In the genomic region with DNA sequence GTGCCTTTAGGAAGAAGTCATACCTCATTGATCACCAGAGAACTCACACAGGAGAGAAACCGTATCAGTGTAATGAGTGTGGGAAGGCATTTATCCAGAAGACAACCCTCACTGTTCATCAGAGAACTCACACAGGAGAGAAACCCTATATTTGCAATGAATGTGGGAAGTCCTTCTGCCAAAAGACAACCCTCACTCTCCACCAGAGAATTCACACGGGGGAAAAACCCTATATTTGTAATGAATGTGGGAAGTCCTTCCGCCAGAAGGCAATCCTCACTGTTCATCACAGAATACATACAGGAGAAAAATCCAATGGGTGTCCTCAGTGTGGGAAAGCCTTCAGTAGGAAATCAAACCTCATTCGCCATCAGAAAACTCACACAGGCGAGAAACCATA, we compare ENCODE assay signal across 31 cellular contexts.
"Had no signal": no experiment of that assay in that cellular context is flagged by ENCODE, and none has a peak within 500 bp of the region (broad histone marks: within the 10 kb centered on the region; RNA-seq: fewer than 3 reads in every experiment).

No MANE protein-coding gene starts in this region.

- H3K4me3 ChIP-seq: adrenal gland, breast epithelium, SK-N-MC had no signal

- H3K4me3 Mint-ChIP-seq: activated B cell treated with CpG ODN at 0.5 μM for 24 hours; activated CD4-positive, alpha-beta memory T cell treated with anti-CD3 and anti-CD28 coated beads, Interleukin-2, amount 10 ng/mL, durations not matched to agents 7 days and 5 days; activated naive CD4-positive, alpha-beta T cell treated with anti-CD3 and anti-CD28 coated beads, Interleukin-2, amount 10 ng/mL, durations not matched to agents 7 days and 5 days; activated naive CD8-positive, alpha-beta T cell treated with anti-CD3 and anti-CD28 coated beads for 36 hours; activated T-cell treated with anti-CD3 and anti-CD28 coated beads, Interleukin-2, amount 50 U/mL, for 72 hours; T-cell had no signal

- FAIRE-seq: TTC549 had no signal

- ATAC-seq: activated T-cell treated with anti-CD3 and anti-CD28 coated beads, Interleukin-2, amount 50 U/mL, for 72 hours; Panc1; Right ventricle myocardium inferior; T-cell had no signal

- H3K36me3 ChIP-seq: adrenal gland, breast epithelium had no signal

- DNase-seq: activated B cell treated with CpG ODN at 0.5 μM for 24 hours; activated CD4-positive, alpha-beta memory T cell treated with anti-CD3 and anti-CD28 coated beads, Interleukin-2, amount 10 ng/mL, durations not matched to agents 7 days and 5 days; activated CD4-positive, alpha-beta T cell treated with anti-CD3 and anti-CD28 coated beads, Interleukin-2, amount 50 U/mL, for 1 hour; activated gamma-delta T cell treated with Interleukin-2 at 50 U/mL for 16 hours; activated naive CD4-positive, alpha-beta T cell treated with anti-CD3 and anti-CD28 coated beads, Interleukin-2, amount 10 ng/mL, durations not matched to agents 7 days and 5 days; activated naive CD8-positive, alpha-beta T cell treated with anti-CD3 and anti-CD28 coated beads for 36 hours; activated T-cell treated with anti-CD3 and anti-CD28 coated beads for 4 hours; activated T-cell treated with anti-CD3 and anti-CD28 coated beads, Interleukin-2, amount 50 U/mL, for 72 hours; adrenal gland; aorta; central memory CD4-positive, alpha-beta T cell; NCI-H1092 treated with DMSO at 0.1 percent for 48 hours; NCI-H1417 treated with DMSO at 0.1 percent for 48 hours; NCI-H1694; NCI-H2029; NCI-H2107; NCI-H2171 treated with DMSO at 0.1 percent for 48 hours; NCI-H510A treated with DMSO at 0.1 percent for 48 hours; NCI-H69; NK-92 treated with Interleukin-12 subunit alpha and Interleukin-12 subunit beta, amount 100 ng/mL, for 24 hours; OCI-M1; RPMI8226; T-cell; T-helper 2 cell; T1000 had no signal

- H3K27ac Mint-ChIP-seq: activated B cell treated with CpG ODN at 0.5 μM for 24 hours; activated CD4-positive, alpha-beta memory T cell treated with anti-CD3 and anti-CD28 coated beads, Interleukin-2, amount 10 ng/mL, durations not matched to agents 7 days and 5 days; activated naive CD4-positive, alpha-beta T cell treated with anti-CD3 and anti-CD28 coated beads, Interleukin-2, amount 10 ng/mL, durations not matched to agents 7 days and 5 days; activated naive CD8-positive, alpha-beta T cell treated with anti-CD3 and anti-CD28 coated beads for 36 hours; activated T-cell treated with anti-CD3 and anti-CD28 coated beads, Interleukin-2, amount 50 U/mL, for 72 hours; activated T-helper 2 cell treated with anti-CD3 and anti-CD28 coated beads, Interferon-gamma antibody, Interleukin-2, Interleukin-4, amounts not matched to agents 10 μg/mL and 5 μg/mL and 100 μg/mL, durations not matched to agents 14 hours and 24 hours and 36 hours; T-cell had no signal

- H3K27ac ChIP-seq: adrenal gland, breast epithelium, SK-N-MC had no signal

- H3K4me1 ChIP-seq: adrenal gland, breast epithelium had no signal

- H3K27me3 Mint-ChIP-seq: activated B cell treated with CpG ODN at 0.5 μM for 24 hours; activated CD4-positive, alpha-beta memory T cell treated with anti-CD3 and anti-CD28 coated beads, Interleukin-2, amount 10 ng/mL, durations not matched to agents 7 days and 5 days; activated naive CD4-positive, alpha-beta T cell treated with anti-CD3 and anti-CD28 coated beads, Interleukin-2, amount 10 ng/mL, durations not matched to agents 7 days and 5 days; activated naive CD8-positive, alpha-beta T cell treated with anti-CD3 and anti-CD28 coated beads for 36 hours; T-cell had no signal

- H3K4me1 Mint-ChIP-seq: activated B cell treated with CpG ODN at 0.5 μM for 24 hours; activated CD4-positive, alpha-beta memory T cell treated with anti-CD3 and anti-CD28 coated beads, Interleukin-2, amount 10 ng/mL, durations not matched to agents 7 days and 5 days; activated naive CD4-positive, alpha-beta T cell treated with anti-CD3 and anti-CD28 coated beads, Interleukin-2, amount 10 ng/mL, durations not matched to agents 7 days and 5 days; activated naive CD8-positive, alpha-beta T cell treated with anti-CD3 and anti-CD28 coated beads for 36 hours; T-cell had no signal

- H3K27me3 ChIP-seq: adrenal gland, breast epithelium had no signal
